ENCODE assay signal across 34 cellular contexts in the genomic region with DNA sequence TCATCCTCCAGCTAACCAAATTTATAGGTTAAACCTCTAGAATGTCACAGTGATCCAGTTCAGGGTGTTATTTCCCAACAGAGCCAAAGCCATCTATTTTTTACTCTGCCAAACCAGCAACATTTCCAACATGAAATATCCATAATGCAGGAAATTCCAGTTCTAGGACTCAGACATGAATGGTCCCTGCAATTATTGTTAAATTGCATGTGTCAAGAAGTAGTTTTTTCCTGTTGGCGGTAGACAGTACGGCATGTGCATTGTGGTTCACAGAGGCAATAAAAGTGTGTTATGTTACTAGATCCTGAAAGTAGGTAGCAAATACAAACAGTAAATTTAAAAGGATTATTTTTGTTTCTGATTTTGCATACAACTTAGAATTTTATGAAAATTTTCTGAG.
DNase-seq lines count a peak whose midpoint lies in the region; ATAC-seq, FAIRE-seq and TF ChIP-seq lines count a peak whose summit lies in the region.
"Had no signal": no experiment of that assay in that cellular context is flagged by ENCODE, and none has a peak within 500 bp of the region (broad histone marks: within the 10 kb centered on the region; RNA-seq: fewer than 3 reads in every experiment).

No MANE protein-coding gene starts in this region.

- peaks cover 80% of the 10 kb centered on the region for H3K4me1 Mint-ChIP-seq in HFFc6 (ENCODE audit: low read depth)
- peaks cover 6% of the 10 kb centered on the region in 2 experiments for H3K4me1 Mint-ChIP-seq in H9
- H3K4me1 Mint-ChIP-seq: naive thymus-derived CD8-positive, alpha-beta T cell; stimulated activated naive CD8-positive, alpha-beta T cell treated with anti-CD3 and anti-CD28 coated beads, Interleukin-15, amount 100 ng/mL, for 72 hours had no signal

- no peak overlapping the region for H4K91ac ChIP-seq in H9 (ENCODE audit: insufficient read length, low read depth, low read length)

- CTCF ChIA-PET in endothelial cell of umbilical vein (lab: Charles Lee) = interaction anchor here (0.9 to 5.4 kb wide), 4 partner anchors 32 to 214 kb away, joined by 3 to 72 read pairs (median 16); a partner anchor contains a TSS

- H3K27me3 Mint-ChIP-seq in HFFc6 (ENCODE audit: insufficient read depth) (peaks cover 1% of the 10 kb centered on the region; the same call in 1 of the 2 replicates), H9 (ENCODE audit: low read depth) (no peaks in the 10 kb centered on the region)
- H3K27me3 Mint-ChIP-seq: stimulated activated naive CD8-positive, alpha-beta T cell treated with anti-CD3 and anti-CD28 coated beads, Interleukin-15, amount 100 ng/mL, for 72 hours had no signal

- no peak overlapping the region for H3T11ph ChIP-seq in H9 (ENCODE audit: low read length)

- no peak overlapping the region for H2AFZ ChIP-seq in endothelial cell of umbilical vein (ENCODE audit: low read depth, low read length)
- H2AFZ ChIP-seq in H9 (ENCODE audit: low read length) = no peak overlapping the region

- H3K14ac ChIP-seq in H9 (ENCODE audit: insufficient read depth, low read length) = no peak overlapping the region

- H3K4me3 ChIP-seq in AG10803 (ENCODE audit: low read length) (no peak overlapping the region), endothelial cell of umbilical vein (replicated peaks in 1 of 3; ENCODE audit: insufficient read depth in 1 of 3, low read depth in 1 of 3, low read length in 3 of 3) (peak overlapping the region in 1 of 3 experiments; percentile 10), mucosa of descending colon (no peak overlapping the region)
- H3K4me3 ChIP-seq: A549, left lung, MG63, smooth muscle cell, thyroid gland, vagina had no signal

- peak; percentile 51 for ATAC-seq in mucosa of descending colon
- no peak for ATAC-seq in HG02885 (IDR thresholded peaks at IDR 0.05; ENCODE audit: poor library complexity, unreplicated experiment)
- ATAC-seq in HG03196 (IDR thresholded peaks at IDR 0.05; ENCODE audit: unreplicated experiment) = no peak
- ATAC-seq: A549; activated CD4-positive, CD25-positive, alpha-beta regulatory T cell treated with anti-CD3 and anti-CD28 coated beads, Interleukin-2, amount 50 U/mL, for 24 hours; effector memory CD8-positive, alpha-beta T cell; left lung; naive thymus-derived CD8-positive, alpha-beta T cell; stimulated activated naive CD8-positive, alpha-beta T cell treated with anti-CD3 and anti-CD28 coated beads, Interleukin-15, amount 100 ng/mL, for 72 hours had no signal

- TF ChIP-seq CTCF in AG10803 (conservative IDR thresholded peaks at IDR 0.05; ENCODE audit: low read length) (peak; percentile 18; the same call in 1 of the 2 replicates), HFFc6 (IDR thresholded peaks at IDR 0.05) (peak; percentile 40; the same call in 1 of the 2 replicates), endothelial cell of umbilical vein (IDR thresholded peaks at IDR 0.05; ENCODE audit: extremely low read depth in 1 of 2, insufficient read depth in 1 of 2, low read depth in 1 of 2, low read length in 2 of 2) (peak in 1 of 2 donors; percentile 7), mucosa of descending colon (IDR thresholded peaks at IDR 0.05) (no peak), H9 (conservative IDR thresholded peaks at IDR 0.05) (no peak)

- no peaks in the 10 kb centered on the region for H3K36me3 ChIP-seq in endothelial cell of umbilical vein (ENCODE audit: control insufficient read depth in 2 of 2, extremely low read depth in 1 of 2, insufficient read depth in 2 of 2, low read length in 2 of 2)
- H3K36me3 ChIP-seq in mucosa of descending colon (ENCODE audit: low read depth) = no peaks in the 10 kb centered on the region
- H3K36me3 ChIP-seq: BE2C, left lung, MG63, thyroid gland, vagina had no signal

- H2BK5ac ChIP-seq in H9 (ENCODE audit: insufficient read length, low read length) = no peak overlapping the region

- DNase-seq in AG10803 (ENCODE audit: low read depth) = peak; percentile 91
- DNase-seq in HFFc6 = peak; percentile 38
- peak; percentile 95 for DNase-seq in endothelial cell of umbilical vein (ENCODE audit: low read depth, low spot score)
- no peak for DNase-seq in mucosa of descending colon
- DNase-seq in NCI-H526 treated with DMSO at 0.1 percent for 48 hours (lab: John Stamatoyannopoulos, UW) = no peak
- DNase-seq in H9 = no peak
- DNase-seq: activated CD4-positive, alpha-beta T cell treated with anti-CD3 and anti-CD28 coated beads, Interleukin-2, amount 50 U/mL, for 48 hours; activated naive CD4-positive, alpha-beta T cell treated with anti-CD3 and anti-CD28 coated beads for 36 hours; BE2C; DMS53; effector memory CD8-positive, alpha-beta T cell; GOT3; hypothalamus; left lung; MG63; naive thymus-derived CD8-positive, alpha-beta T cell; NCI-H1105 treated with DMSO at 0.1 percent for 48 hours; NCI-H2029; NCI-H345; NCI-H82; SK-N-SH; stimulated activated CD4-positive, alpha-beta T cell treated with anti-CD3 and anti-CD28 coated beads, Interleukin-1b, Interleukin-23, amount 100 ng/mL, for 48 hours; stimulated activated CD8-positive, alpha-beta memory T cell treated with anti-CD3 and anti-CD28 coated beads, Interleukin-4, amount 100 ng/mL, for 48 hours; stimulated activated naive CD8-positive, alpha-beta T cell treated with anti-CD3 and anti-CD28 coated beads, Interleukin-15, amount 100 ng/mL, for 72 hours; thyroid gland had no signal

- peak; percentile 44 for TF ChIP-seq POLR2A in endothelial cell of umbilical vein (IDR thresholded peaks at IDR 0.05; ENCODE audit: low read depth, low read length)

- no peaks in the 10 kb centered on the region for H3K23me2 ChIP-seq in H9 (ENCODE audit: insufficient read length, low read depth, low read length, poor library complexity, severe bottlenecking)

- H3K27me3 ChIP-seq in endothelial cell of umbilical vein (ENCODE audit: control insufficient read depth in 2 of 2, insufficient read depth in 2 of 2, low read length in 2 of 2) (no peaks in the 10 kb centered on the region), H9 (ENCODE audit: insufficient read depth, low read length) (no peaks in the 10 kb centered on the region)
- H3K27me3 ChIP-seq: left lung, MG63, thyroid gland, vagina had no signal

- H3K9me3 ChIP-seq in endothelial cell of umbilical vein (replicated peaks; ENCODE audit: control insufficient read depth, insufficient read depth, low read length) = no peaks in the 10 kb centered on the region
- peaks cover 5% of the 10 kb centered on the region for H3K9me3 ChIP-seq in mucosa of descending colon
- H3K9me3 ChIP-seq in H9 (ENCODE audit: control insufficient read depth, low read depth, low read length) = no peaks in the 10 kb centered on the region
- H3K9me3 ChIP-seq: A549, BE2C, SK-N-SH, thyroid gland, vagina had no signal

- no peaks in the 10 kb centered on the region for H3K9me1 ChIP-seq in endothelial cell of umbilical vein (replicated peaks; ENCODE audit: control insufficient read depth, extremely low read depth, insufficient read depth, low read length)

- H3K27ac Mint-ChIP-seq in HFFc6 = peak overlapping the region; percentile 89
- H3K27ac Mint-ChIP-seq in H9 = no peak overlapping the region
- H3K27ac Mint-ChIP-seq: activated naive CD4-positive, alpha-beta T cell treated with anti-CD3 and anti-CD28 coated beads for 36 hours; effector memory CD8-positive, alpha-beta T cell; naive thymus-derived CD8-positive, alpha-beta T cell; stimulated activated naive CD8-positive, alpha-beta T cell treated with anti-CD3 and anti-CD28 coated beads, Interleukin-15, amount 100 ng/mL, for 72 hours; T-helper 1 cell treated with Interleukin-12 subunit alpha and Interleukin-12 subunit beta and Interleukin-4 antibody, amounts not matched to agents 30 μg/mL and 1 μg/mL, for 36 hours had no signal

- H3K4me1 ChIP-seq in endothelial cell of umbilical vein (ENCODE audit: control insufficient read depth, extremely low read depth, insufficient read depth, low read length) (peaks cover 66% of the 10 kb centered on the region), mucosa of descending colon (ENCODE audit: low read depth) (no peaks in the 10 kb centered on the region), H9 (ENCODE audit: insufficient read depth, low read length) (no peaks in the 10 kb centered on the region; the same call in 1 of the 2 replicates)
- H3K4me1 ChIP-seq: BE2C, thyroid gland had no signal

- H3K36me3 Mint-ChIP-seq in HFFc6 (ENCODE audit: low read depth) (peaks cover 17% of the 10 kb centered on the region), H9 (ENCODE audit: insufficient read depth in 1 of 3, low read depth in 3 of 3) (peaks cover 3 to 17% (median 9%) of the 10 kb centered on the region in 3 experiments; a peak in 6 of 7 replicates)

- H4K5ac ChIP-seq in H9 (ENCODE audit: insufficient read length, low read depth, low read length) = no peak overlapping the region

- no peak overlapping the region for H2BK12ac ChIP-seq in H9 (ENCODE audit: insufficient read length, low read depth, low read length)

- dilution Hi-C loops in endothelial cell of umbilical vein (cut with MboI; ENCODE audit: extremely low pct_ligation_motif_present, low sequenced_read_pairs) = loop anchor here (25.0 kb wide), 1 partner anchor 178 kb away; no protein-coding TSS in a partner anchor

- H3K9ac ChIP-seq in endothelial cell of umbilical vein (replicated peaks; ENCODE audit: extremely low read depth, insufficient read depth, low read length) = peak overlapping the region; percentile 71
- no peak overlapping the region for H3K9ac ChIP-seq in H9 (ENCODE audit: extremely low read depth, insufficient read length, low read length)
- H3K9ac ChIP-seq: SK-N-SH had no signal

- H2BK15ac ChIP-seq in H9 (ENCODE audit: low read depth, low read length) = no peak overlapping the region

- no peak overlapping the region for H3K23ac ChIP-seq in H9 (ENCODE audit: insufficient read length, low read depth, low read length)

- H3K79me1 ChIP-seq in H9 (ENCODE audit: insufficient read depth, low read depth, low read length, poor library complexity, severe bottlenecking) = no peaks in the 10 kb centered on the region

- H3K79me2 ChIP-seq in endothelial cell of umbilical vein (ENCODE audit: control insufficient read depth, insufficient read depth, low read length) = peaks cover 2% of the 10 kb centered on the region
- H3K79me2 ChIP-seq in H9 (ENCODE audit: insufficient read depth, low read length) = no peaks in the 10 kb centered on the region

- H2BK20ac ChIP-seq in H9 (ENCODE audit: low read depth, low read length, poor library complexity, severe bottlenecking) = no peak overlapping the region

- peak overlapping the region; percentile 100 for H3K27ac ChIP-seq in endothelial cell of umbilical vein (ENCODE audit: insufficient read depth, low read depth, low read length)
- H3K27ac ChIP-seq in H9 (ENCODE audit: insufficient read length, low read depth, low read length) = no peak overlapping the region
- H3K27ac ChIP-seq: left lung, thyroid gland, vagina had no signal

- no TSS peak for BruUV-seq in endothelial cell of umbilical vein (replicated peaks; lab: Mats Ljungman, UMichigan)

- WGBS in H9 (ENCODE audit: extremely low coverage, insufficient read length, low lambda C conversion rate) = no CpG with 5 or more reads among the region's 2 CpGs

- no peak overlapping the region for H3K4ac ChIP-seq in H9 (ENCODE audit: low read depth, low read length)

- H3K4me2 ChIP-seq in endothelial cell of umbilical vein (ENCODE audit: insufficient read depth, low read length) (peak overlapping the region; percentile 72), H9 (ENCODE audit: insufficient read depth, insufficient read length, low read length) (no peak overlapping the region)
- H3K4me2 ChIP-seq: A549, SK-N-SH, smooth muscle cell had no signal

- H3K56ac ChIP-seq in H9 (ENCODE audit: insufficient read length, low read depth, low read length) = no peak overlapping the region

- H4K20me1 ChIP-seq in endothelial cell of umbilical vein (replicated peaks; ENCODE audit: control insufficient read depth, extremely low read depth, insufficient read depth, low read length) = no peaks in the 10 kb centered on the region
- H4K20me1 ChIP-seq in H9 (ENCODE audit: control insufficient read depth, insufficient read depth, insufficient read length) = no peaks in the 10 kb centered on the region

- H3K4me3 Mint-ChIP-seq in HFFc6 (0 out of 2 replicates have a peak overlapping the region, but pooled peaks have one; percentile 5), H9 (no peak overlapping the region)
- H3K4me3 Mint-ChIP-seq: activated naive CD4-positive, alpha-beta T cell treated with anti-CD3 and anti-CD28 coated beads for 36 hours; effector memory CD8-positive, alpha-beta T cell; naive thymus-derived CD8-positive, alpha-beta T cell; stimulated activated naive CD8-positive, alpha-beta T cell treated with anti-CD3 and anti-CD28 coated beads, Interleukin-15, amount 100 ng/mL, for 72 hours; T-helper 1 cell treated with Interleukin-12 subunit alpha and Interleukin-12 subunit beta and Interleukin-4 antibody, amounts not matched to agents 30 μg/mL and 1 μg/mL, for 36 hours had no signal

- no peak overlapping the region for H2BK120ac ChIP-seq in H9 (ENCODE audit: low read depth, low read length, poor library complexity, severe bottlenecking)

- intact Hi-C loops in endothelial cell of umbilical vein (cut with micrococcal nuclease) = no loop called here
- intact Hi-C loops in mucosa of descending colon (cut with DNase I, micrococcal nuclease) = no loop called here

- H3K18ac ChIP-seq in H9 (ENCODE audit: insufficient read length, low read depth, low read length) = no peak overlapping the region

- H4K8ac ChIP-seq in H9 (replicated peaks; ENCODE audit: insufficient read length, low read depth, low read length) = no peak overlapping the region

- peaks cover 8% of the 10 kb centered on the region for H3K9me3 Mint-ChIP-seq in HFFc6
- H3K9me3 Mint-ChIP-seq in H9 = peaks cover 10 to 13% of the 10 kb centered on the region in 2 experiments; a peak in 4 of 5 replicates
- H3K9me3 Mint-ChIP-seq: effector memory CD8-positive, alpha-beta T cell had no signal

- POLR2A ChIA-PET in endothelial cell of umbilical vein (lab: Charles Lee) = interaction anchor here (1.4 to 5.1 kb wide), 6 partner anchors 65 to 235 kb away, joined by 3 to 86 read pairs (median 9); a partner anchor contains a TSS

- no peak overlapping the region for H2AK5ac ChIP-seq in H9 (ENCODE audit: insufficient read length, low read length)

- peak; percentile 86 for FAIRE-seq in endothelial cell of umbilical vein (lab: Jason Lieb, UNC)
- FAIRE-seq: A549, colon, TTC549 had no signal

Comparison
In these comparisons a context has a peak if more than half of its experiments do, and no peak if none do; other contexts are left out.
1. DNase-seq: peak in AG10803 (single experiment), HFFc6 (single experiment) and endothelial cell of umbilical vein (single experiment); none in mucosa of descending colon (0 of 3), NCI-H526 treated with DMSO at 0.1 percent for 48 hours (single experiment) and H9 (single experiment).
2. CTCF ChIP-seq: peak in AG10803 (single experiment) and HFFc6 (single experiment); none in mucosa of descending colon (single experiment) and H9 (single experiment).